ENCODE assay signal across 9 cellular contexts in genomic region chr22:26679003-26679629, GRCh38. TPM values are rescaled to one million over a fixed set of nuclear protein-coding genes. Genes with fewer than 3 reads are reported as not detected.
A peak's percentile ranks its signal among the peaks of the same experiment; 100 is the strongest.
DNase-seq lines count a peak whose midpoint lies in the region; TF ChIP-seq lines count a peak whose summit lies in the region.
"Had no signal": no experiment of that assay in that cellular context is flagged by ENCODE, and none has a peak within 500 bp of the region (broad histone marks: within the 10 kb centered on the region; RNA-seq: fewer than 3 reads in every experiment).

No MANE protein-coding gene starts in this region.

- no peak overlapping the region for H2AFZ ChIP-seq in neuronal stem cell (ENCODE audit: low read length)

- H3K4me2 ChIP-seq in neuronal stem cell (ENCODE audit: insufficient read depth, low read length, poor library complexity, severe bottlenecking), result no peak overlapping the region

- TF ChIP-seq POLR2A in transverse colon (IDR thresholded peaks at IDR 0.05), result no peak

- no peak overlapping the region for H3K4ac ChIP-seq in neuronal stem cell (ENCODE audit: low read length)

- peaks cover 2% of the 10 kb centered on the region for H3K79me1 ChIP-seq in neuronal stem cell (ENCODE audit: low read depth, low read length)

- H2BK12ac ChIP-seq in neuronal stem cell (ENCODE audit: low read length), result no peak overlapping the region

- H3K4me1 Mint-ChIP-seq in activated T-helper 1 cell treated with anti-CD3 and anti-CD28 coated beads, Interleukin-12 subunit alpha, Interleukin-12 subunit beta, Interleukin-2, Interleukin-4 antibody, amounts not matched to agents 30 ng/mL and 10 ng/mL and 1 ng/mL, durations not matched to agents 14 hours and 24 hours and 36 hours (ENCODE audit: low read depth), result peaks cover 35% of the 10 kb centered on the region

- DNase-seq in DMS153 (lab: John Stamatoyannopoulos, UW) (peak; percentile 36), HUDEP-2 (lab: John Stamatoyannopoulos, UW; ENCODE audit: unreplicated experiment in 76 of 76) (peak in 64 of 76 experiments; percentile 5 to 78 (median 50)), RPMI7951 (ENCODE audit: low read depth) (peak; percentile 63), fibroblast of pulmonary artery (ENCODE audit: low read depth) (peak; percentile 86), neuronal stem cell (ENCODE audit: low spot score) (peak; percentile 79), transverse colon (peak; percentile 80), amniotic stem cell (lab: John Stamatoyannopoulos, UW) (no peak)
- peak; percentile 62 for DNase-seq in activated T-helper 1 cell treated with anti-CD3 and anti-CD28 coated beads, Interleukin-12 subunit alpha, Interleukin-12 subunit beta, Interleukin-2, Interleukin-4 antibody, amounts not matched to agents 30 ng/mL and 10 ng/mL and 1 ng/mL, durations not matched to agents 14 hours and 24 hours and 36 hours (ENCODE audit: low spot score)

- in situ Hi-C loops in transverse colon (cut with MboI; ENCODE audit: low pct_ligation_motif_present in 1 of 4, low pct_unique_long_range_greater_than_20kb in 1 of 4, low sequenced_read_pairs in 3 of 4), result no loop called here

- H4K91ac ChIP-seq in neuronal stem cell (ENCODE audit: low read depth, low read length, poor library complexity), result no peak overlapping the region

- H3K4me1 ChIP-seq in neuronal stem cell (ENCODE audit: control insufficient read depth in 2 of 2, insufficient read depth in 1 of 2, low read depth in 1 of 2, low read length in 2 of 2) (peaks cover 12 to 23% of the 10 kb centered on the region in 2 donors), transverse colon (peaks cover under 1 to 13% (median 6%) of the 10 kb centered on the region in 4 donors)

- TF ChIP-seq EP300 in transverse colon (IDR thresholded peaks at IDR 0.05; ENCODE audit: low read depth), result no peak

- H3K4me3 ChIP-seq in fibroblast of pulmonary artery (replicated peaks; ENCODE audit: low read depth, low read length), result no peak overlapping the region
- no peak overlapping the region for H3K4me3 ChIP-seq in neuronal stem cell (ENCODE audit: low read length in 2 of 2)
- H3K4me3 ChIP-seq in transverse colon, result no peak overlapping the region

- H2BK5ac ChIP-seq in neuronal stem cell (ENCODE audit: low read length), result no peak overlapping the region

- H3K9me3 ChIP-seq in neuronal stem cell (replicated peaks in 1 of 2; ENCODE audit: control insufficient read depth in 2 of 2, insufficient read depth in 1 of 2, low read depth in 1 of 2, low read length in 2 of 2) (peaks cover 0 to 8% of the 10 kb centered on the region in 2 donors), transverse colon (no peaks in the 10 kb centered on the region)

- no CpG with 5 or more reads among the region's 9 CpGs for WGBS in neuronal stem cell (ENCODE audit: extremely low coverage in 2 of 2, insufficient read length in 2 of 2, insufficient replicate concordance in 1 of 2), 2 donors
- WGBS in transverse colon (ENCODE audit: low coverage in 1 of 2), 2 donors, result 52 to 83% methylated on average over 1 to 9 of the region's 9 CpGs

- no peak overlapping the region for H2AK5ac ChIP-seq in neuronal stem cell (ENCODE audit: low read depth, low read length)

- TF ChIP-seq CTCF in fibroblast of pulmonary artery (IDR thresholded peaks at IDR 0.05; ENCODE audit: low read length, missing control alignments) (no peak), transverse colon (IDR thresholded peaks at IDR 0.05) (peak; percentile 79 to 92 (median 91))

- H3K27me3 ChIP-seq in neuronal stem cell (ENCODE audit: control insufficient read depth in 3 of 3, insufficient read depth in 3 of 3, low read depth in 1 of 3, low read length in 3 of 3), result no peaks in the 10 kb centered on the region
- no peaks in the 10 kb centered on the region for H3K27me3 ChIP-seq in transverse colon

- H3K23ac ChIP-seq in neuronal stem cell (ENCODE audit: low read depth, low read length, poor library complexity), result no peak overlapping the region

- H3K36me3 Mint-ChIP-seq in activated T-helper 1 cell treated with anti-CD3 and anti-CD28 coated beads, Interleukin-12 subunit alpha, Interleukin-12 subunit beta, Interleukin-2, Interleukin-4 antibody, amounts not matched to agents 30 ng/mL and 10 ng/mL and 1 ng/mL, durations not matched to agents 14 hours and 24 hours and 36 hours (ENCODE audit: low read depth), result peaks cover 40% of the 10 kb centered on the region

- no peaks in the 10 kb centered on the region for H3K27me3 Mint-ChIP-seq in activated T-helper 1 cell treated with anti-CD3 and anti-CD28 coated beads, Interleukin-12 subunit alpha, Interleukin-12 subunit beta, Interleukin-2, Interleukin-4 antibody, amounts not matched to agents 30 ng/mL and 10 ng/mL and 1 ng/mL, durations not matched to agents 14 hours and 24 hours and 36 hours (ENCODE audit: insufficient read depth)

- H3K14ac ChIP-seq in neuronal stem cell (ENCODE audit: low read length), result no peak overlapping the region

- H3K9ac ChIP-seq in neuronal stem cell (ENCODE audit: low read depth, low read length, poor library complexity), result no peak overlapping the region

- no peak overlapping the region for H3K4me3 Mint-ChIP-seq in activated T-helper 1 cell treated with anti-CD3 and anti-CD28 coated beads, Interleukin-12 subunit alpha, Interleukin-12 subunit beta, Interleukin-2, Interleukin-4 antibody, amounts not matched to agents 30 ng/mL and 10 ng/mL and 1 ng/mL, durations not matched to agents 14 hours and 24 hours and 36 hours

- no peak overlapping the region for H3K18ac ChIP-seq in neuronal stem cell (ENCODE audit: low read length)

- no peak overlapping the region for H2BK15ac ChIP-seq in neuronal stem cell (ENCODE audit: low read length)

- H3K36me3 ChIP-seq in neuronal stem cell (replicated peaks in 1 of 2; ENCODE audit: control insufficient read depth in 2 of 2, insufficient read depth in 2 of 2, low read length in 2 of 2) (peaks cover 1 to 12% of the 10 kb centered on the region in 2 donors), transverse colon (peaks cover 0 to 9% (median 0%) of the 10 kb centered on the region in 4 donors)

- no peak overlapping the region for H2BK120ac ChIP-seq in neuronal stem cell (ENCODE audit: low read depth, low read length)

- H3K27ac Mint-ChIP-seq in activated T-helper 1 cell treated with anti-CD3 and anti-CD28 coated beads, Interleukin-12 subunit alpha, Interleukin-12 subunit beta, Interleukin-2, Interleukin-4 antibody, amounts not matched to agents 30 ng/mL and 10 ng/mL and 1 ng/mL, durations not matched to agents 14 hours and 24 hours and 36 hours, result peak overlapping the region; percentile 62

- intact Hi-C loops in activated T-helper 1 cell treated with anti-CD3 and anti-CD28 coated beads, Interleukin-12 subunit alpha, Interleukin-12 subunit beta, Interleukin-2, Interleukin-4 antibody, amounts not matched to agents 30 ng/mL and 10 ng/mL and 1 ng/mL, durations not matched to agents 14 hours and 24 hours and 36 hours (cut with micrococcal nuclease), result loop anchor here (2.0 to 10.0 kb wide), 3 partner anchors 78 to 1126 kb away; no protein-coding TSS in a partner anchor
- intact Hi-C loops in transverse colon (cut with DNase I; ENCODE audit: low total_unique reads), result no loop called here

- no peak overlapping the region for H4K8ac ChIP-seq in neuronal stem cell (ENCODE audit: low read depth, low read length)

- no peak overlapping the region for H3K27ac ChIP-seq in neuronal stem cell (replicated peaks; ENCODE audit: low read length)
- H3K27ac ChIP-seq in transverse colon, result no peak overlapping the region
- H3K27ac ChIP-seq: epithelial cell of prostate had no signal

- H3K9me3 Mint-ChIP-seq in activated T-helper 1 cell treated with anti-CD3 and anti-CD28 coated beads, Interleukin-12 subunit alpha, Interleukin-12 subunit beta, Interleukin-2, Interleukin-4 antibody, amounts not matched to agents 30 ng/mL and 10 ng/mL and 1 ng/mL, durations not matched to agents 14 hours and 24 hours and 36 hours, result no peaks in the 10 kb centered on the region

RNA-seq across cellular contexts. Expression of gene MIAT, which starts 21.7 kb away (rescaled TPM):
- total RNA-seq in RPMI7951 (2014; rRNA removed; shearing (Covaris generic)), result 0.39 and 0.48 TPM in 2 replicates
- 37.9 and 39.8 TPM in 2 replicates for total RNA-seq in activated T-helper 1 cell treated with anti-CD3 and anti-CD28 coated beads, Interleukin-12 subunit alpha, Interleukin-12 subunit beta, Interleukin-2, Interleukin-4 antibody, amounts not matched to agents 30 ng/mL and 10 ng/mL and 1 ng/mL, durations not matched to agents 14 hours and 24 hours and 36 hours
- polyA plus RNA-seq in neuronal stem cell (2013, experiment 1 of 2), result 42.5 TPM
- polyA plus RNA-seq in neuronal stem cell (2013, experiment 2 of 2), result 40.0 TPM
- 10 to 100 TPM in 1 of 4 donors, 1 to 10 TPM in 2, under 1 TPM in 1; 1.00 to 17.1 (median 3.0) TPM for total RNA-seq in transverse colon

RNA-seq across cellular contexts. Expression of gene CRYBA4, which starts 57.4 kb away (rescaled TPM):
- not detected in 2 replicates for total RNA-seq in RPMI7951 (2014; rRNA removed; shearing (Covaris generic))
- not detected in 2 replicates for total RNA-seq in activated T-helper 1 cell treated with anti-CD3 and anti-CD28 coated beads, Interleukin-12 subunit alpha, Interleukin-12 subunit beta, Interleukin-2, Interleukin-4 antibody, amounts not matched to agents 30 ng/mL and 10 ng/mL and 1 ng/mL, durations not matched to agents 14 hours and 24 hours and 36 hours
- polyA plus RNA-seq in neuronal stem cell (2013, experiment 1 of 2), result 1.1 TPM
- polyA plus RNA-seq in neuronal stem cell (2013, experiment 2 of 2), result 1.2 TPM
- not detected for total RNA-seq in transverse colon
